ENCODE assay signal across 13 cellular contexts in the genomic region with DNA sequence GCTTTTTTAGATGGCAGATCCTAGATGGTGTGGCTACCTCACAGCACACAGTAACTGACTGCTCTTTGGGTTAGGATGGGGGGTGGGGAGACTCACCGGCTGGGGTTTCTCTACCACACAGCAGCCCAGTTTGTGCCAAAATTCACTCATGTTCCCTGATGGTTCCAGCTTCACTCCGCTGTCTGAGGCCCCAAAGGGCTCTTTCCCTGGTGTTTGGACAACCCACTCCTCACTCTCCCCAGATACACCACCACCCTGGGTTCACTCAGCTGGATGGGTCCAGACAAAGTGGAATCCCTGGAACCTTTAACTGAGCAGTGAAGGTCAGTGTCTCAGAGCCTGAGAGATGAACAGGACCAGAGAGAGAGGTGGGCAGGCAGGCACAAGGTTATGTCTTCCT. TPM values are rescaled to one million over a fixed set of nuclear protein-coding genes. Genes with fewer than 3 reads are reported as not detected.
A peak's percentile ranks its signal among the peaks of the same experiment; 100 is the strongest.
DNase-seq lines count a peak whose midpoint lies in the region; ATAC-seq lines count a peak whose summit lies in the region.
"Had no signal": no experiment of that assay in that cellular context is flagged by ENCODE, and none has a peak within 500 bp of the region (broad histone marks: within the 10 kb centered on the region; RNA-seq: fewer than 3 reads in every experiment).

No MANE protein-coding gene starts in this region.

- DNase-seq in activated CD4-positive, alpha-beta T cell treated with anti-CD3 and anti-CD28 coated beads, Interleukin-2, amount 10 ng/mL, durations not matched to agents 7 days and 5 days: no peak
- DNase-seq in activated CD4-positive, alpha-beta T cell treated with anti-CD3 and anti-CD28 coated beads, Interleukin-2, amount 50 U/mL, for 48 hours: no peak
- DNase-seq in activated T-helper 2 cell treated with anti-CD3 and anti-CD28 coated beads, Interferon-gamma antibody, Interleukin-2, Interleukin-4, amounts not matched to agents 10 μg/mL and 5 μg/mL and 100 μg/mL, durations not matched to agents 14 hours and 24 hours and 36 hours (ENCODE audit: low spot score): no peak
- no peak for DNase-seq in NCI-H1105 treated with DMSO at 0.1 percent for 48 hours (lab: John Stamatoyannopoulos, UW)
- DNase-seq: ACHN; left colon; NCI-H2171; stimulated activated CD4-positive, alpha-beta T cell treated with anti-CD3 and anti-CD28 coated beads, Interleukin-15, amount 100 ng/mL, for 24 hours had no signal

- peak overlapping the region; percentile 25 for H3K27ac ChIP-seq in subcutaneous abdominal adipose tissue (ENCODE audit: low read depth, low read length)
- H3K27ac ChIP-seq: SK-N-MC had no signal

- no peak for ATAC-seq in GM21723 (IDR thresholded peaks at IDR 0.05; ENCODE audit: unreplicated experiment)
- ATAC-seq in GM19452 (IDR thresholded peaks at IDR 0.05; ENCODE audit: unreplicated experiment): no peak

- no peaks in the 10 kb centered on the region for H3K9me3 ChIP-seq in mononuclear cell (ENCODE audit: low read depth, low read length)
- no peaks in the 10 kb centered on the region for H3K9me3 ChIP-seq in subcutaneous abdominal adipose tissue (ENCODE audit: control insufficient read depth in 5 of 5, low read length in 5 of 5)

- H3K4me3 ChIP-seq in mononuclear cell (ENCODE audit: low read length): peak overlapping the region; percentile 96
- no peak overlapping the region for H3K4me3 ChIP-seq in subcutaneous abdominal adipose tissue (ENCODE audit: low read depth in 1 of 5, low read length in 5 of 5)
- H3K4me3 ChIP-seq: SK-N-MC had no signal

- peak overlapping the region; percentile 99 for H3K4me3 Mint-ChIP-seq in activated CD4-positive, alpha-beta T cell treated with anti-CD3 and anti-CD28 coated beads, Interleukin-2, amount 10 ng/mL, durations not matched to agents 7 days and 5 days
- peak overlapping the region; percentile 90 for H3K4me3 Mint-ChIP-seq in activated T-helper 2 cell treated with anti-CD3 and anti-CD28 coated beads, Interferon-gamma antibody, Interleukin-2, Interleukin-4, amounts not matched to agents 10 μg/mL and 5 μg/mL and 100 μg/mL, durations not matched to agents 14 hours and 24 hours and 36 hours (ENCODE audit: low read depth)

- POLR2A ChIA-PET in activated CD4-positive, alpha-beta T cell treated with anti-CD3 and anti-CD28 coated beads, Interleukin-2, amount 10 ng/mL, durations not matched to agents 7 days and 5 days (lab: Charles Lee): no interaction called here

- H3K4me1 Mint-ChIP-seq in activated CD4-positive, alpha-beta T cell treated with anti-CD3 and anti-CD28 coated beads, Interleukin-2, amount 10 ng/mL, durations not matched to agents 7 days and 5 days: peaks cover 63% of the 10 kb centered on the region
- peaks cover 47% of the 10 kb centered on the region for H3K4me1 Mint-ChIP-seq in activated T-helper 2 cell treated with anti-CD3 and anti-CD28 coated beads, Interferon-gamma antibody, Interleukin-2, Interleukin-4, amounts not matched to agents 10 μg/mL and 5 μg/mL and 100 μg/mL, durations not matched to agents 14 hours and 24 hours and 36 hours (ENCODE audit: low read depth)

- H3K36me3 ChIP-seq in subcutaneous abdominal adipose tissue (ENCODE audit: control insufficient read depth in 5 of 5, insufficient read depth in 5 of 5, low read length in 5 of 5): peaks cover 14 to 56% (median 50%) of the 10 kb centered on the region in 5 donors

- H3K27me3 ChIP-seq in mononuclear cell (ENCODE audit: insufficient read depth, low read length) (no peaks in the 10 kb centered on the region), subcutaneous abdominal adipose tissue (ENCODE audit: control insufficient read depth in 5 of 5, insufficient read depth in 4 of 5, low read length in 5 of 5) (no peaks in the 10 kb centered on the region)

- no peaks in the 10 kb centered on the region for H3K9me3 Mint-ChIP-seq in activated CD4-positive, alpha-beta T cell treated with anti-CD3 and anti-CD28 coated beads, Interleukin-2, amount 10 ng/mL, durations not matched to agents 7 days and 5 days
- H3K9me3 Mint-ChIP-seq in activated T-helper 2 cell treated with anti-CD3 and anti-CD28 coated beads, Interferon-gamma antibody, Interleukin-2, Interleukin-4, amounts not matched to agents 10 μg/mL and 5 μg/mL and 100 μg/mL, durations not matched to agents 14 hours and 24 hours and 36 hours: no peaks in the 10 kb centered on the region

- H3K36me3 Mint-ChIP-seq in activated CD4-positive, alpha-beta T cell treated with anti-CD3 and anti-CD28 coated beads, Interleukin-2, amount 10 ng/mL, durations not matched to agents 7 days and 5 days (ENCODE audit: low read depth): peaks cover 77% of the 10 kb centered on the region
- H3K36me3 Mint-ChIP-seq in activated T-helper 2 cell treated with anti-CD3 and anti-CD28 coated beads, Interferon-gamma antibody, Interleukin-2, Interleukin-4, amounts not matched to agents 10 μg/mL and 5 μg/mL and 100 μg/mL, durations not matched to agents 14 hours and 24 hours and 36 hours (ENCODE audit: low read depth): peaks cover 89% of the 10 kb centered on the region

- H3K4me1 ChIP-seq in mononuclear cell (ENCODE audit: insufficient read depth, low read length) (peaks cover 78% of the 10 kb centered on the region), subcutaneous abdominal adipose tissue (ENCODE audit: control insufficient read depth in 5 of 5, insufficient read depth in 5 of 5, low read length in 5 of 5) (peaks cover 11 to 55% (median 46%) of the 10 kb centered on the region in 5 donors)

- peak overlapping the region in 1 of 5 donors; percentile 31 for H3K9ac ChIP-seq in subcutaneous abdominal adipose tissue (ENCODE audit: low read length in 5 of 5)

- intact Hi-C loops in activated T-helper 2 cell treated with anti-CD3 and anti-CD28 coated beads, Interferon-gamma antibody, Interleukin-2, Interleukin-4, amounts not matched to agents 10 μg/mL and 5 μg/mL and 100 μg/mL, durations not matched to agents 14 hours and 24 hours and 36 hours (cut with micrococcal nuclease): no loop called here

- H3K27me3 Mint-ChIP-seq in activated CD4-positive, alpha-beta T cell treated with anti-CD3 and anti-CD28 coated beads, Interleukin-2, amount 10 ng/mL, durations not matched to agents 7 days and 5 days: no peaks in the 10 kb centered on the region
- H3K27me3 Mint-ChIP-seq in activated T-helper 2 cell treated with anti-CD3 and anti-CD28 coated beads, Interferon-gamma antibody, Interleukin-2, Interleukin-4, amounts not matched to agents 10 μg/mL and 5 μg/mL and 100 μg/mL, durations not matched to agents 14 hours and 24 hours and 36 hours (ENCODE audit: low read depth): no peaks in the 10 kb centered on the region

- CTCF ChIA-PET in activated CD4-positive, alpha-beta T cell treated with anti-CD3 and anti-CD28 coated beads, Interleukin-2, amount 10 ng/mL, durations not matched to agents 7 days and 5 days (lab: Charles Lee): interaction anchor here (0.6 to 1.5 kb wide), 5 partner anchors 12 to 284 kb away, joined by 3 to 8 read pairs (median 5); a partner anchor contains a TSS

- H3K27ac Mint-ChIP-seq in activated CD4-positive, alpha-beta T cell treated with anti-CD3 and anti-CD28 coated beads, Interleukin-2, amount 10 ng/mL, durations not matched to agents 7 days and 5 days: peak overlapping the region; percentile 96
- peak overlapping the region; percentile 96 for H3K27ac Mint-ChIP-seq in activated T-helper 2 cell treated with anti-CD3 and anti-CD28 coated beads, Interferon-gamma antibody, Interleukin-2, Interleukin-4, amounts not matched to agents 10 μg/mL and 5 μg/mL and 100 μg/mL, durations not matched to agents 14 hours and 24 hours and 36 hours

RNA-seq across cellular contexts. Expression of a gene that starts 3.8 kb away (rescaled TPM):
- total RNA-seq in activated CD4-positive, alpha-beta T cell treated with anti-CD3 and anti-CD28 coated beads, Interleukin-2, amount 10 ng/mL, durations not matched to agents 7 days and 5 days: 100 to 1,000 TPM; 350 to 360 TPM
- 176 TPM in 2 replicates for total RNA-seq in activated T-helper 2 cell treated with anti-CD3 and anti-CD28 coated beads, Interferon-gamma antibody, Interleukin-2, Interleukin-4, amounts not matched to agents 10 μg/mL and 5 μg/mL and 100 μg/mL, durations not matched to agents 14 hours and 24 hours and 36 hours
- 250 TPM for total RNA-seq in mononuclear cell

RNA-seq across cellular contexts. Expression of a gene that starts 4.6 kb away (rescaled TPM):
- 1 to 10 TPM; 3.6 to 4.7 TPM for total RNA-seq in activated CD4-positive, alpha-beta T cell treated with anti-CD3 and anti-CD28 coated beads, Interleukin-2, amount 10 ng/mL, durations not matched to agents 7 days and 5 days
- total RNA-seq in activated T-helper 2 cell treated with anti-CD3 and anti-CD28 coated beads, Interferon-gamma antibody, Interleukin-2, Interleukin-4, amounts not matched to agents 10 μg/mL and 5 μg/mL and 100 μg/mL, durations not matched to agents 14 hours and 24 hours and 36 hours: 3.7 and 3.8 TPM in 2 replicates
- 4.6 TPM for total RNA-seq in mononuclear cell

RNA-seq across cellular contexts. Expression of a gene that starts 8.0 kb away (rescaled TPM):
- total RNA-seq in activated CD4-positive, alpha-beta T cell treated with anti-CD3 and anti-CD28 coated beads, Interleukin-2, amount 10 ng/mL, durations not matched to agents 7 days and 5 days: 1 to 10 TPM in 1 of 2 experiments, under 1 TPM in 1; 0.62 to 1.3 TPM
- 2.0 and 2.2 TPM in 2 replicates for total RNA-seq in activated T-helper 2 cell treated with anti-CD3 and anti-CD28 coated beads, Interferon-gamma antibody, Interleukin-2, Interleukin-4, amounts not matched to agents 10 μg/mL and 5 μg/mL and 100 μg/mL, durations not matched to agents 14 hours and 24 hours and 36 hours
- 0.31 TPM for total RNA-seq in mononuclear cell

RNA-seq across cellular contexts. Expression of a gene that starts 15.0 kb away (rescaled TPM):
- total RNA-seq in activated CD4-positive, alpha-beta T cell treated with anti-CD3 and anti-CD28 coated beads, Interleukin-2, amount 10 ng/mL, durations not matched to agents 7 days and 5 days: 10 to 100 TPM; 28.1 to 30.9 TPM
- 14.4 and 15.9 TPM in 2 replicates for total RNA-seq in activated T-helper 2 cell treated with anti-CD3 and anti-CD28 coated beads, Interferon-gamma antibody, Interleukin-2, Interleukin-4, amounts not matched to agents 10 μg/mL and 5 μg/mL and 100 μg/mL, durations not matched to agents 14 hours and 24 hours and 36 hours
- total RNA-seq in mononuclear cell: 22.0 TPM

RNA-seq across cellular contexts. Expression of a gene that starts 19.2 kb away (rescaled TPM):
- total RNA-seq in activated CD4-positive, alpha-beta T cell treated with anti-CD3 and anti-CD28 coated beads, Interleukin-2, amount 10 ng/mL, durations not matched to agents 7 days and 5 days: 1 to 10 TPM in 1 of 2 experiments, under 1 TPM in 1; 0.99 to 1.5 TPM
- 1.5 TPM in 2 replicates for total RNA-seq in activated T-helper 2 cell treated with anti-CD3 and anti-CD28 coated beads, Interferon-gamma antibody, Interleukin-2, Interleukin-4, amounts not matched to agents 10 μg/mL and 5 μg/mL and 100 μg/mL, durations not matched to agents 14 hours and 24 hours and 36 hours
- 0.10 TPM for total RNA-seq in mononuclear cell
